Comparison of ENCODE assay signal across 11 cellular contexts in the genomic region with DNA sequence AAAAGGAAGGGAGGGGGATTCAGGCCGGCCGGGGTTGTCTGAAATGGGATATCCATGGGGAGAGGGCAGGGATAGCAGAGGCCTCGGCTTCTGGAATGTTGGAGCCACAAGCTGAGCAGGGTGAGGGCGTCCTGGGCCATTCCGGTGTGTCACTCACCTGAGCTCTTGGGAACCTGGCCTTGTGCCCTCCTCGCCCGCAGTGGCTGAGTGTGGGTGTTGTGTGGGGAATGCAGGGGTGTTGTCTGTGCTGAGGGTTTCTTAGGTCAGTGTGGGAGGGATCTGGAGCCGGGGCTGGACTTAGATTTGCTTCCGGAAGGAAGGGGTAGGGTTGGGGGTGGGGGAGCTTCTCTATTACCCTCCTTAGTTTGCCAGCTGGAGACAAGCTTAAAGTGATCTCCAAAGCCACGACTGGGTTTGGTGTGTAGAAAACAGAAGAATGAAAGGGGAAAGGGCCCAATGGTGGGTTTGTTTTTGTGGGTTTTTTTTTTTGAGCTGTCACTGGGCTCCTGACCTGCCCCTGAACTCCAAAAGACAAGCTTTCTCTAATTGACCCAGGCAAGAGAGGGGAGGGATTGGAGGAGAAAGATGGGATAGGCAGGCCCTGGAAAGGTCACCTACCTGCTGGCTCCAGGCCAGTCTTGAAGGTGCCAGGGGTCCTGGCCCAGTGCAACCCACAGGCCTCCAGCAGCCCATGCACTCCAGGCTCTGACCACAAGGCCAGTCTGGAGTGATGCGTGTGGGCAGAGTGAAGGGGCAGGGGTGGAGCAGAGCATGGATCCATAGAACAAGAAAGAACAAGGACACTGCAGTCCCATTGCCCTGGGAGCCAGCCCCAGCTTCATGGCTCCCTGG. TPM values are rescaled to one million over a fixed set of nuclear protein-coding genes. Genes with fewer than 3 reads are reported as not detected.
DNase-seq lines count a peak whose midpoint lies in the region; ATAC-seq and TF ChIP-seq lines count a peak whose summit lies in the region.
"Had no signal": no experiment of that assay in that cellular context is flagged by ENCODE, and none has a peak within 500 bp of the region (broad histone marks: within the 10 kb centered on the region; RNA-seq: fewer than 3 reads in every experiment).

SULT1A2 (minus strand) TSS at position 211 of the 852 bp plus-strand sequence. CDS start 1,120 bp downstream, outside the sequence.

- H3K27ac ChIP-seq in ovary = no peak within 1 kb of the TSS
- H3K27ac ChIP-seq in CD4-positive, alpha-beta T cell (ENCODE audit: low read depth, low read length) = no peak within 1 kb of the TSS

- DNase-seq in Right ventricle myocardium inferior (ENCODE audit: missing footprints) (no peak), cardiac septum (ENCODE audit: low spot score) (no peak), endothelial cell (ENCODE audit: low spot score) (no peak), mesothelial cell of epicardium (ENCODE audit: low spot score in 2 of 2, unreplicated experiment in 2 of 2) (no peak), hepatic stellate cell (ENCODE audit: low spot score) (no peak), NCI-H1694 treated with DMSO at 0.1 percent for 48 hours (lab: John Stamatoyannopoulos, UW) (no peak), ovary (no peak)
- DNase-seq in CD4-positive, alpha-beta T cell = no peak
- DNase-seq: NCI-H69; stimulated activated CD4-positive, alpha-beta T cell treated with anti-CD3 and anti-CD28 coated beads, Interleukin-2, amount 100 ng/mL, for 48 hours had no signal

- peaks cover 4% of the 10 kb centered on the region for H3K4me1 ChIP-seq in ovary (ENCODE audit: insufficient read depth)

- CTCF ChIA-PET in CD4-positive, alpha-beta T cell (lab: Charles Lee) = no interaction called here

- WGBS in ovary, 3 donors = 16 to 19% (median 17%) methylated on average over 11 of the region's 11 CpGs

- intact Hi-C loops in Right ventricle myocardium inferior (cut with DNase I) = no loop called here
- intact Hi-C loops in cardiac septum (cut with DNase I) = no loop called here
- intact Hi-C loops in ovary (cut with DNase I) = no loop called here
- intact Hi-C loops in CD4-positive, alpha-beta T cell (cut with DNase I, micrococcal nuclease) = no loop called here

- TF ChIP-seq EP300 in ovary (IDR thresholded peaks at IDR 0.05) = no peak

- POLR2A ChIA-PET in CD4-positive, alpha-beta T cell (lab: Charles Lee) = interaction anchor here (0.9 kb wide), 1 partner anchor 26 kb away, joined by 3 read pairs; no protein-coding TSS in a partner anchor

- H3K9me3 Mint-ChIP-seq in endothelial cell (ENCODE audit: unreplicated experiment) (no peaks in the 10 kb centered on the region), mesothelial cell of epicardium (no peaks in the 10 kb centered on the region)
- no peaks in the 10 kb centered on the region for H3K9me3 Mint-ChIP-seq in CD4-positive, alpha-beta T cell

- TF ChIP-seq POLR2A in ovary (IDR thresholded peaks at IDR 0.05) = no peak

- H3K36me3 Mint-ChIP-seq in endothelial cell (ENCODE audit: low read depth, unreplicated experiment) = peaks cover 7% of the 10 kb centered on the region
- H3K36me3 Mint-ChIP-seq in mesothelial cell of epicardium = peaks cover 6% of the 10 kb centered on the region
- peaks cover 8% of the 10 kb centered on the region for H3K36me3 Mint-ChIP-seq in CD4-positive, alpha-beta T cell (ENCODE audit: low read depth)

- no peak for TF ChIP-seq CTCF in endothelial cell (IDR thresholded peaks at IDR 0.05; ENCODE audit: unreplicated experiment)
- TF ChIP-seq CTCF in mesothelial cell of epicardium (IDR thresholded peaks at IDR 0.05; ENCODE audit: unreplicated experiment) = no peak
- TF ChIP-seq CTCF in ovary (IDR thresholded peaks at IDR 0.05) = no peak
- TF ChIP-seq CTCF in CD4-positive, alpha-beta T cell (IDR thresholded peaks at IDR 0.05) = no peak

- no peaks in the 10 kb centered on the region for H3K36me3 ChIP-seq in ovary

- peaks cover 18% of the 10 kb centered on the region for H3K4me1 Mint-ChIP-seq in endothelial cell (ENCODE audit: unreplicated experiment)
- peaks cover 17% of the 10 kb centered on the region for H3K4me1 Mint-ChIP-seq in mesothelial cell of epicardium
- peaks cover 8% of the 10 kb centered on the region for H3K4me1 Mint-ChIP-seq in CD4-positive, alpha-beta T cell (ENCODE audit: low read depth)

- no peak within 1 kb of the TSS for H3K4me3 ChIP-seq in ovary

- H3K9me3 ChIP-seq in ovary = no peaks in the 10 kb centered on the region
- H3K9me3 ChIP-seq in CD4-positive, alpha-beta T cell (ENCODE audit: control insufficient read depth, low read length) = no peaks in the 10 kb centered on the region
- H3K9me3 ChIP-seq: tibial nerve had no signal

- peak; percentile 45 for ATAC-seq in Right ventricle myocardium inferior
- no peak for ATAC-seq in CD4-positive, alpha-beta T cell (ENCODE audit: poor library complexity)

- H3K27me3 ChIP-seq in ovary = no peaks in the 10 kb centered on the region
- H3K27me3 ChIP-seq in CD4-positive, alpha-beta T cell (ENCODE audit: control insufficient read depth, insufficient read depth, low read length) = no peaks in the 10 kb centered on the region

- H3K27ac Mint-ChIP-seq in endothelial cell (ENCODE audit: unreplicated experiment) (peak within 1 kb of the TSS; percentile 42), mesothelial cell of epicardium (peak within 1 kb of the TSS; percentile 69)
- no peak within 1 kb of the TSS for H3K27ac Mint-ChIP-seq in CD4-positive, alpha-beta T cell

- H3K4me3 Mint-ChIP-seq in endothelial cell (ENCODE audit: unreplicated experiment) (peak within 1 kb of the TSS; percentile 25), mesothelial cell of epicardium (peak within 1 kb of the TSS; percentile 53)
- no peak within 1 kb of the TSS for H3K4me3 Mint-ChIP-seq in CD4-positive, alpha-beta T cell

- H3K27me3 Mint-ChIP-seq in endothelial cell (ENCODE audit: unreplicated experiment) = peaks cover 5% of the 10 kb centered on the region
- peaks cover 3% of the 10 kb centered on the region for H3K27me3 Mint-ChIP-seq in mesothelial cell of epicardium (ENCODE audit: low read depth)
- H3K27me3 Mint-ChIP-seq in CD4-positive, alpha-beta T cell = no peaks in the 10 kb centered on the region

RNA-seq across cellular contexts. Expression of gene SULT1A2, which starts in this region (rescaled TPM):
- total RNA-seq in Right ventricle myocardium inferior (1.8 TPM), cardiac septum (0.73 TPM), endothelial cell (ENCODE audit: unreplicated experiment) (2.8 TPM), mesothelial cell of epicardium (0.75 to 0.98 TPM (median 0.90 TPM) in 3 replicates), ovary (1 to 10 TPM in 2 of 7 donors, under 1 TPM in 5; 0.20 to 1.6 (median 0.78) TPM)
- polyA plus RNA-seq in ovary = 1 to 10 TPM in 1 of 2 donors, under 1 TPM in 1; 0.13 to 1.2 TPM
- total RNA-seq in CD4-positive, alpha-beta T cell = under 1 TPM; 0.19 to 0.45 TPM
